In the genomic region with DNA sequence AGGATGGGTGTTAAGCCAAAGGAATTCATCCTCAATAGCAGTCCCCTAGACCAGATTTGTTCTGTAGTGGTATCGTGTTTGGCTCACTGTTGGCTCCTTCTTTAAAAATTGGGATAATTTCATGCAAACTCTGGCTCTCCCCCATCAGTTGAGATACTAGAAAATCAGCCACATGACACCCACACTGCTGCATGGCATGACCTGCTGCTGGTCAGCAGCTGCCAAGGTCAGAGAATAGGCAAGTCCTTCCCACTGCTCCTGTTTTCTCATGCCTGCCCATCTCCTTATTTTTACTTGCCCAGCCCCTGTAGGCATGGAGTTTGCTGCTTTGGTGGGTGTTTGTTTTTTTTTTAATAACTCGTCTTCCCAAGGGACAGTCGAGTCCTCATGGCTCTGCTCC, we compare ENCODE assay signal across 2 cellular contexts.
TF ChIP-seq lines count a peak whose summit lies in the region.

No MANE protein-coding gene starts in this region.

TF ChIP-seq in neural cell, 6 proteins besides CTCF, POLR2A, EP300 and RAD21:
- TF ChIP-seq MXI1 (conservative IDR thresholded peaks at IDR 0.05; ENCODE audit: poor library complexity, severe bottlenecking): no peak
- TF ChIP-seq POLR2AphosphoS5 (IDR thresholded peaks at IDR 0.05): no peak
- no peak for TF ChIP-seq EZH2 (IDR thresholded peaks at IDR 0.05; ENCODE audit: borderline replicate concordance, insufficient read depth, low read length, poor library complexity, severe bottlenecking)
- TF ChIP-seq TAF1 (IDR thresholded peaks at IDR 0.05; ENCODE audit: low read depth): no peak
- TF ChIP-seq, protein P1, sequence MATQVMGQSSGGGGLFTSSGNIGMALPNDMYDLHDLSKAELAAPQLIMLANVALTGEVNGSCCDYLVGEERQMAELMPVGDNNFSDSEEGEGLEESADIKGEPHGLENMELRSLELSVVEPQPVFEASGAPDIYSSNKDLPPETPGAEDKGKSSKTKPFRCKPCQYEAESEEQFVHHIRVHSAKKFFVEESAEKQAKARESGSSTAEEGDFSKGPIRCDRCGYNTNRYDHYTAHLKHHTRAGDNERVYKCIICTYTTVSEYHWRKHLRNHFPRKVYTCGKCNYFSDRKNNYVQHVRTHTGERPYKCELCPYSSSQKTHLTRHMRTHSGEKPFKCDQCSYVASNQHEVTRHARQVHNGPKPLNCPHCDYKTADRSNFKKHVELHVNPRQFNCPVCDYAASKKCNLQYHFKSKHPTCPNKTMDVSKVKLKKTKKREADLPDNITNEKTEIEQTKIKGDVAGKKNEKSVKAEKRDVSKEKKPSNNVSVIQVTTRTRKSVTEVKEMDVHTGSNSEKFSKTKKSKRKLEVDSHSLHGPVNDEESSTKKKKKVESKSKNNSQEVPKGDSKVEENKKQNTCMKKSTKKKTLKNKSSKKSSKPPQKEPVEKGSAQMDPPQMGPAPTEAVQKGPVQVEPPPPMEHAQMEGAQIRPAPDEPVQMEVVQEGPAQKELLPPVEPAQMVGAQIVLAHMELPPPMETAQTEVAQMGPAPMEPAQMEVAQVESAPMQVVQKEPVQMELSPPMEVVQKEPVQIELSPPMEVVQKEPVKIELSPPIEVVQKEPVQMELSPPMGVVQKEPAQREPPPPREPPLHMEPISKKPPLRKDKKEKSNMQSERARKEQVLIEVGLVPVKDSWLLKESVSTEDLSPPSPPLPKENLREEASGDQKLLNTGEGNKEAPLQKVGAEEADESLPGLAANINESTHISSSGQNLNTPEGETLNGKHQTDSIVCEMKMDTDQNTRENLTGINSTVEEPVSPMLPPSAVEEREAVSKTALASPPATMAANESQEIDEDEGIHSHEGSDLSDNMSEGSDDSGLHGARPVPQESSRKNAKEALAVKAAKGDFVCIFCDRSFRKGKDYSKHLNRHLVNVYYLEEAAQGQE (IDR thresholded peaks at IDR 0.05; ENCODE audit: borderline replicate concordance): no peak
- no peak for TF ChIP-seq SMC3 (conservative IDR thresholded peaks at IDR 0.05; ENCODE audit: poor library complexity)
TF ChIP-seq in neural cell: peak in this region for 0.

TF ChIP-seq in GM12891, 5 proteins besides CTCF, POLR2A, EP300 and RAD21 (continued from another document):
- TF ChIP-seq PAX5 (IDR thresholded peaks at IDR 0.05; ENCODE audit: insufficient read depth, low read length, severe bottlenecking): no peak
- TF ChIP-seq POU2F2 (IDR thresholded peaks at IDR 0.05; ENCODE audit: low read depth, low read length): no peak
- no peak for TF ChIP-seq SPI1 (IDR thresholded peaks at IDR 0.05; ENCODE audit: low read depth, low read length)
- no peak for TF ChIP-seq POLR2AphosphoS5 (IDR thresholded peaks at IDR 0.05; ENCODE audit: low read depth, low read length)
TF ChIP-seq in GM12891: peak in this region for 0.
